Comparison of ENCODE assay signal across 2 cellular contexts in the genomic region with DNA sequence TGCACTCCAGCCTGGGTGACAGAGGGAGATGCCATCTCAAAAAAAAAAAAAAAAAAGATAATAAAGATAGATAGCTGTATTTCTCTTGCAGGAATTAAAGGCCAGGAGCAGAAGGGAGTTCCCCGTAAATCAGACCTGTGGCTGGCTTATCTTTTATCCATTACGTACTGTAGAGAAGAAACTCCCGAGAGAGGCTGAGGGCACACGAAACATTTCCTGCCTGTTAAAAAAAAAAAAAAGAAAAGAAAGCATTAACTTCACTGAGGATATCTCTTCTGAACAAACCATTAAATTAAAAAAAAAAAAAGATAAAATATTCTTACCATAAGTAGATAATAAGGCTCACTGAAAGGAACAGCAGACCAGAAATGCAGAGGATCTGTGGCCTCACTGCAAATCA.
TF ChIP-seq lines count a peak whose summit lies in the region.

No MANE protein-coding gene starts in this region.

TF ChIP-seq in SK-N-SH treated with all-trans-retinoic acid at 6 μM for 48 hours, 23 proteins besides CTCF, POLR2A, EP300 and RAD21:
- TF ChIP-seq ISL1 (CRISPR knock-in tag; IDR thresholded peaks at IDR 0.05), result peak; percentile 22; the same call in 1 of the 2 replicates
- TF ChIP-seq, protein P1, sequence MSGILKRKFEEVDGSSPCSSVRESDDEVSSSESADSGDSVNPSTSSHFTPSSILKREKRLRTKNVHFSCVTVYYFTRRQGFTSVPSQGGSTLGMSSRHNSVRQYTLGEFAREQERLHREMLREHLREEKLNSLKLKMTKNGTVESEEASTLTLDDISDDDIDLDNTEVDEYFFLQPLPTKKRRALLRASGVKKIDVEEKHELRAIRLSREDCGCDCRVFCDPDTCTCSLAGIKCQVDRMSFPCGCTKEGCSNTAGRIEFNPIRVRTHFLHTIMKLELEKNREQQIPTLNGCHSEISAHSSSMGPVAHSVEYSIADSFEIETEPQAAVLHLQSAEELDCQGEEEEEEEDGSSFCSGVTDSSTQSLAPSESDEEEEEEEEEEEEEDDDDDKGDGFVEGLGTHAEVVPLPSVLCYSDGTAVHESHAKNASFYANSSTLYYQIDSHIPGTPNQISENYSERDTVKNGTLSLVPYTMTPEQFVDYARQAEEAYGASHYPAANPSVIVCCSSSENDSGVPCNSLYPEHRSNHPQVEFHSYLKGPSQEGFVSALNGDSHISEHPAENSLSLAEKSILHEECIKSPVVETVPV (CRISPR knock-in tag; IDR thresholded peaks at IDR 0.05), result no peak
- TF ChIP-seq SNAI2 (CRISPR knock-in tag; IDR thresholded peaks at IDR 0.05), result no peak
- no peak for TF ChIP-seq OSR1 (CRISPR knock-in tag; IDR thresholded peaks at IDR 0.05)

TF ChIP-seq in SK-N-SH, 30 proteins besides CTCF, POLR2A, EP300 and RAD21:
- no peak for TF ChIP-seq FOXJ3 (CRISPR knock-in tag; IDR thresholded peaks at IDR 0.05)
